Comparison of ENCODE assay signal across 27 cellular contexts in genomic region chr2:230382108-230382507, GRCh38. TPM values are rescaled to one million over a fixed set of nuclear protein-coding genes. Genes with fewer than 3 reads are reported as not detected.
"Had no signal": no experiment of that assay in that cellular context is flagged by ENCODE, and none has a peak within 500 bp of the region (broad histone marks: within the 10 kb centered on the region; RNA-seq: fewer than 3 reads in every experiment).

No MANE protein-coding gene starts in this region.

- H3K9me3 ChIP-seq: thoracic aorta had no signal

- H3K4me3 ChIP-seq: thoracic aorta had no signal

- H3K27ac Mint-ChIP-seq: activated naive CD8-positive, alpha-beta T cell treated with anti-CD3 and anti-CD28 coated beads, Interleukin-2, amount 10 ng/mL, durations not matched to agents 7 days and 5 days; T-helper 1 cell treated with Interleukin-12 subunit alpha and Interleukin-12 subunit beta and Interleukin-4 antibody, amounts not matched to agents 30 μg/mL and 1 μg/mL, for 36 hours had no signal

- FAIRE-seq: astrocyte, endothelial cell of umbilical vein, kidney, urothelium cell line had no signal

- H3K9me3 Mint-ChIP-seq: activated naive CD8-positive, alpha-beta T cell treated with anti-CD3 and anti-CD28 coated beads, Interleukin-2, amount 10 ng/mL, durations not matched to agents 7 days and 5 days; immature natural killer cell; naive thymus-derived CD4-positive, alpha-beta T cell; stimulated activated naive CD8-positive, alpha-beta T cell treated with anti-CD3 and anti-CD28 coated beads, Interleukin-15, Interleukin-2, amounts not matched to agents 100 ng/mL and 50 ng/mL, for 24 hours; T-helper 1 cell treated with Interleukin-12 subunit alpha and Interleukin-12 subunit beta and Interleukin-4 antibody, amounts not matched to agents 30 μg/mL and 1 μg/mL, for 36 hours had no signal

- H3K27me3 ChIP-seq: brain microvascular endothelial cell had no signal

- H3K4me3 Mint-ChIP-seq: activated naive CD8-positive, alpha-beta T cell treated with anti-CD3 and anti-CD28 coated beads, Interleukin-2, amount 10 ng/mL, durations not matched to agents 7 days and 5 days; immature natural killer cell; naive thymus-derived CD4-positive, alpha-beta T cell; stimulated activated naive CD8-positive, alpha-beta T cell treated with anti-CD3 and anti-CD28 coated beads, Interleukin-15, Interleukin-2, amounts not matched to agents 100 ng/mL and 50 ng/mL, for 24 hours; T-helper 1 cell treated with Interleukin-12 subunit alpha and Interleukin-12 subunit beta and Interleukin-4 antibody, amounts not matched to agents 30 μg/mL and 1 μg/mL, for 36 hours had no signal

- H3K27ac ChIP-seq: brain microvascular endothelial cell, thoracic aorta had no signal

- H3K36me3 ChIP-seq: thoracic aorta had no signal

- ATAC-seq: naive thymus-derived CD4-positive, alpha-beta T cell; right cardiac atrium had no signal

- H3K27me3 Mint-ChIP-seq: activated naive CD8-positive, alpha-beta T cell treated with anti-CD3 and anti-CD28 coated beads, Interleukin-2, amount 10 ng/mL, durations not matched to agents 7 days and 5 days; naive thymus-derived CD4-positive, alpha-beta T cell; stimulated activated naive CD8-positive, alpha-beta T cell treated with anti-CD3 and anti-CD28 coated beads, Interleukin-15, Interleukin-2, amounts not matched to agents 100 ng/mL and 50 ng/mL, for 24 hours had no signal

- DNase-seq: activated CD4-positive, alpha-beta T cell treated with anti-CD3 and anti-CD28 coated beads for 1 hour; activated CD8-positive, alpha-beta memory T cell treated with anti-CD3 and anti-CD28 coated beads for 24 hours; activated naive CD4-positive, alpha-beta T cell; activated naive CD8-positive, alpha-beta T cell treated with anti-CD3 and anti-CD28 coated beads, Interleukin-2, amount 10 ng/mL, durations not matched to agents 7 days and 5 days; amniotic stem cell; brain microvascular endothelial cell; caudate nucleus; head of caudate nucleus; hippocampal formation; immature natural killer cell; kidney; midbrain; naive thymus-derived CD4-positive, alpha-beta T cell; occipital lobe; posterior cingulate gyrus; right cardiac atrium; stimulated activated CD4-positive, alpha-beta T cell treated with anti-CD3 and anti-CD28 coated beads, Interleukin-2, amount 100 ng/mL, for 48 hours; SW 1271; T-helper 9 cell; trophoblast cell had no signal

RNA-seq across cellular contexts. Expression of gene SP100, which starts 33.9 kb away (rescaled TPM):
- polyA plus RNA-seq: neural cell had no signal

RNA-seq across cellular contexts. Expression of gene SP140L, which starts 55.1 kb away (rescaled TPM):
- polyA plus RNA-seq: neural cell had no signal
